9 cellular contexts compared by ENCODE assay signal in the genomic region with DNA sequence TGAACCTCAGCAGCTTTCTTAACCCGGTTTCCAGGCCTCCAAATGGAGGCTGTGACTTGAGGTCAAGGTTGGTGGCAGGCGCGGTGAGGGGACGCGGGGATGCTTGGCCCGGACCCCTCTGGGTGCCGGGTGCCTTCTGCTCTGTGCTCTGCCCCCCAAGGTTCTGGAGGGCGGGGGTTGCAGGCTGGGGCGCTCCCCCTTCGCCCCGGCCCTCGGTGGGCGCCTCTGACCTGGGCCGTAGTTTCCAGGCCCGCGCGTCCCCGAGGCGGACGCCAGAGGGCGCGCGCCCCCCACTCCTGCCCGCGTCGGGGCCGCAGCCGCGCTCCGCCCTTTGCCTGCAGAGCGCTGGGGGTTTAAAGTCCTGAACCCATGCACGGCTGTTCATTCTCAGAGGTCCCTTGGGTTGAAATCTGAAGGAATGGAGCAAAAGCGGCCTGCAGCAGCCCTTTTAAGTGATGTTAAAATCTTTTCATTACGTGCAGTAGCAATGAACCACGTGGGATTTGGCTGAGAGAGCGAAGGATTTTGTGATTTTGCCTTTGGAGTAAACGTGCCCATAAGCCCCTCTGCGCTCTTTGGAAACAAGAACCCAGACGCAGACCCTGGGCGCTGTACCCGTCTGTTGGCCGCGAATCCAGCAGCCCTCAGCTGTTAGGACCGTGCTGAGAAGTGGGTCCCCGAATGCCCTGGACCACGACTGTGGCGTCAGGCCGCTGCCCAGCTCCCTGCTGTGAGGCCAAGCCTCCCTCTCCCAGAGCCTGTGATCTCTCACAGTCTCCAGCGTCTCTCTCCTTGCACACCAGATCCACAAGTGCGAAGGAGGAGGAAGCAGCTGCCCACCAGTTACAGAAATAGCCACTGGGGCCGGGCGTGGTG.
DNase-seq lines count a peak whose midpoint lies in the region; ATAC-seq, FAIRE-seq and TF ChIP-seq lines count a peak whose summit lies in the region.
"Had no signal": no experiment of that assay in that cellular context is flagged by ENCODE, and none has a peak within 500 bp of the region (broad histone marks: within the 10 kb centered on the region; RNA-seq: fewer than 3 reads in every experiment).

No MANE protein-coding gene starts in this region.

- FAIRE-seq in GM18507 (lab: Jason Lieb, UNC) = no peak

- H3K4me1 Mint-ChIP-seq in activated naive CD8-positive, alpha-beta T cell treated with anti-CD3 and anti-CD28 coated beads, Interleukin-2, amount 10 ng/mL, durations not matched to agents 7 days and 5 days = no peaks in the 10 kb centered on the region

- 11 to 29% methylated on average over 26 to 47 of the region's 52 CpGs for WGBS in testis, 2 donors

- no peaks in the 10 kb centered on the region for H3K36me3 Mint-ChIP-seq in activated naive CD8-positive, alpha-beta T cell treated with anti-CD3 and anti-CD28 coated beads, Interleukin-2, amount 10 ng/mL, durations not matched to agents 7 days and 5 days

- H3K9me3 Mint-ChIP-seq in activated naive CD8-positive, alpha-beta T cell treated with anti-CD3 and anti-CD28 coated beads, Interleukin-2, amount 10 ng/mL, durations not matched to agents 7 days and 5 days = no peaks in the 10 kb centered on the region
- H3K9me3 Mint-ChIP-seq: stimulated activated naive CD8-positive, alpha-beta T cell treated with anti-CD3 and anti-CD28 coated beads, Interleukin-15, Interleukin-2, amounts not matched to agents 100 ng/mL and 50 ng/mL, for 24 hours had no signal

- no peak overlapping the region for H3K4me3 ChIP-seq in BE2C (ENCODE audit: low read depth, low read length)
- peak overlapping the region; percentile 1 to 27 for H3K4me3 ChIP-seq in testis

- H3K36me3 ChIP-seq in BE2C (no peaks in the 10 kb centered on the region), testis (ENCODE audit: low read depth, missing control alignments) (no peaks in the 10 kb centered on the region)

- POLR2A ChIA-PET in activated naive CD8-positive, alpha-beta T cell treated with anti-CD3 and anti-CD28 coated beads, Interleukin-2, amount 10 ng/mL, durations not matched to agents 7 days and 5 days (lab: Charles Lee) = no interaction called here

- no peak overlapping the region for H3K27ac ChIP-seq in testis

- H3K4me3 Mint-ChIP-seq in activated naive CD8-positive, alpha-beta T cell treated with anti-CD3 and anti-CD28 coated beads, Interleukin-2, amount 10 ng/mL, durations not matched to agents 7 days and 5 days = no peak overlapping the region
- H3K4me3 Mint-ChIP-seq: stimulated activated naive CD8-positive, alpha-beta T cell treated with anti-CD3 and anti-CD28 coated beads, Interleukin-15, Interleukin-2, amounts not matched to agents 100 ng/mL and 50 ng/mL, for 24 hours had no signal

- DNase-seq in BE2C (peak; percentile 67), GM18507 (ENCODE audit: extremely low spot score, insufficient read length, low read depth) (peak; percentile 60), kidney tubule cell (ENCODE audit: low spot score) (peak; percentile 14), testis (no peak), NCI-H1436 (lab: John Stamatoyannopoulos, UW) (no peak)
- DNase-seq in activated naive CD8-positive, alpha-beta T cell treated with anti-CD3 and anti-CD28 coated beads, Interleukin-2, amount 10 ng/mL, durations not matched to agents 7 days and 5 days = peak; percentile 62
- no peak for DNase-seq in NK-92 treated with Interleukin-12 subunit alpha and Interleukin-12 subunit beta, amount 100 ng/mL, for 24 hours (lab: John Stamatoyannopoulos, UW)

- H3K4me1 ChIP-seq in BE2C (no peaks in the 10 kb centered on the region), testis (peaks cover 4% of the 10 kb centered on the region)

- intact Hi-C loops in testis (cut with DNase I; ENCODE audit: low total_unique reads) = no loop called here

- TF ChIP-seq CTCF in BE2C (IDR thresholded peaks at IDR 0.05; ENCODE audit: low read depth, low read length) (peak; percentile 64), testis (IDR thresholded peaks at IDR 0.05) (peak; percentile 45 to 72 (median 59))

- peak; percentile 75 for ATAC-seq in HG03442 (IDR thresholded peaks at IDR 0.05; ENCODE audit: unreplicated experiment)
- ATAC-seq in activated naive CD8-positive, alpha-beta T cell treated with anti-CD3 and anti-CD28 coated beads, Interleukin-2, amount 10 ng/mL, durations not matched to agents 7 days and 5 days (ENCODE audit: low read depth) = peak; percentile 61

- no peak overlapping the region for H3K27ac Mint-ChIP-seq in activated naive CD8-positive, alpha-beta T cell treated with anti-CD3 and anti-CD28 coated beads, Interleukin-2, amount 10 ng/mL, durations not matched to agents 7 days and 5 days
- H3K27ac Mint-ChIP-seq: stimulated activated naive CD8-positive, alpha-beta T cell treated with anti-CD3 and anti-CD28 coated beads, Interleukin-15, Interleukin-2, amounts not matched to agents 100 ng/mL and 50 ng/mL, for 24 hours had no signal

- no peaks in the 10 kb centered on the region for H3K27me3 ChIP-seq in BE2C
- no peaks in the 10 kb centered on the region for H3K27me3 ChIP-seq in testis

- H3K9me3 ChIP-seq in BE2C (no peaks in the 10 kb centered on the region), testis (no peaks in the 10 kb centered on the region)

- no peak for TF ChIP-seq POLR2A in testis (IDR thresholded peaks at IDR 0.05)

- H3K27me3 Mint-ChIP-seq in activated naive CD8-positive, alpha-beta T cell treated with anti-CD3 and anti-CD28 coated beads, Interleukin-2, amount 10 ng/mL, durations not matched to agents 7 days and 5 days = no peaks in the 10 kb centered on the region

Comparison
In these comparisons a context has a peak if more than half of its experiments do, and no peak if none do; other contexts are left out.
1. DNase-seq: peak in BE2C (single experiment), GM18507 (single experiment), activated naive CD8-positive, alpha-beta T cell treated with anti-CD3 and anti-CD28 coated beads, Interleukin-2, amount 10 ng/mL, durations not matched to agents 7 days and 5 days (single experiment) and kidney tubule cell (single experiment); none in testis (single experiment), NCI-H1436 (single experiment) and NK-92 treated with Interleukin-12 subunit alpha and Interleukin-12 subunit beta, amount 100 ng/mL, for 24 hours (single experiment).